Comparison of ENCODE assay signal across 15 cellular contexts in genomic region chr5:56822961-56823360, GRCh38. TPM values are rescaled to one million over a fixed set of nuclear protein-coding genes. Genes with fewer than 3 reads are reported as not detected.
DNase-seq lines count a peak whose midpoint lies in the region; ATAC-seq, FAIRE-seq and TF ChIP-seq lines count a peak whose summit lies in the region.
"Had no signal": no experiment of that assay in that cellular context is flagged by ENCODE, and none has a peak within 500 bp of the region (broad histone marks: within the 10 kb centered on the region; RNA-seq: fewer than 3 reads in every experiment).

No MANE protein-coding gene starts in this region.

- no peak for ATAC-seq in activated naive CD8-positive, alpha-beta T cell treated with anti-CD3 and anti-CD28 coated beads, Interleukin-2, amount 50 U/mL, for 24 hours
- no peak for ATAC-seq in naive thymus-derived CD8-positive, alpha-beta T cell
- ATAC-seq: activated CD4-positive, CD25-positive, alpha-beta regulatory T cell treated with anti-CD3 and anti-CD28 coated beads, Interleukin-2, amount 50 U/mL, for 24 hours had no signal

- CTCF ChIA-PET in activated CD4-positive, alpha-beta memory T cell treated with anti-CD3 and anti-CD28 coated beads for 36 hours (lab: Charles Lee), result interaction anchor here (1.1 to 1.3 kb wide), 2 partner anchors 11 to 16 kb away, joined by 4 read pairs; no protein-coding TSS in a partner anchor
- CTCF ChIA-PET in activated CD4-positive, alpha-beta memory T cell treated with anti-CD3 and anti-CD28 coated beads, Interleukin-2, amount 10 ng/mL, durations not matched to agents 7 days and 5 days (lab: Charles Lee), result interaction anchor here (1.4 kb wide), 1 partner anchor 16 kb away, joined by 3 read pairs; no protein-coding TSS in a partner anchor

- H3K27me3 Mint-ChIP-seq in activated CD4-positive, alpha-beta memory T cell treated with anti-CD3 and anti-CD28 coated beads for 36 hours, result no peaks in the 10 kb centered on the region
- H3K27me3 Mint-ChIP-seq in activated CD4-positive, alpha-beta memory T cell treated with anti-CD3 and anti-CD28 coated beads, Interleukin-2, amount 10 ng/mL, durations not matched to agents 7 days and 5 days, result no peaks in the 10 kb centered on the region
- H3K27me3 Mint-ChIP-seq in activated naive CD8-positive, alpha-beta T cell treated with anti-CD3 and anti-CD28 coated beads, Interleukin-2, amount 50 U/mL, for 24 hours, result no peaks in the 10 kb centered on the region
- H3K27me3 Mint-ChIP-seq in naive thymus-derived CD8-positive, alpha-beta T cell, result no peaks in the 10 kb centered on the region

- no peak for TF ChIP-seq POLR2A in GM12891 (IDR thresholded peaks at IDR 0.05; ENCODE audit: low read depth, low read length)

- intact Hi-C loops in activated CD4-positive, alpha-beta memory T cell treated with anti-CD3 and anti-CD28 coated beads for 36 hours (cut with micrococcal nuclease), result loop anchor here (10.0 kb wide), 1 partner anchor 828 kb away; the partner anchor contains the start of gene IL6ST

- peak overlapping the region; percentile 2 for H3K4me3 Mint-ChIP-seq in activated CD4-positive, alpha-beta memory T cell treated with anti-CD3 and anti-CD28 coated beads for 36 hours
- H3K4me3 Mint-ChIP-seq in activated CD4-positive, alpha-beta memory T cell treated with anti-CD3 and anti-CD28 coated beads, Interleukin-2, amount 10 ng/mL, durations not matched to agents 7 days and 5 days, result no peak overlapping the region
- H3K4me3 Mint-ChIP-seq in activated naive CD8-positive, alpha-beta T cell treated with anti-CD3 and anti-CD28 coated beads, Interleukin-2, amount 50 U/mL, for 24 hours, result no peak overlapping the region
- peak overlapping the region in 8 of 10 donors; percentile 30 to 54 (median 40) for H3K4me3 Mint-ChIP-seq in naive thymus-derived CD8-positive, alpha-beta T cell

- H3K36me3 Mint-ChIP-seq in activated CD4-positive, alpha-beta memory T cell treated with anti-CD3 and anti-CD28 coated beads for 36 hours, result no peaks in the 10 kb centered on the region
- H3K36me3 Mint-ChIP-seq in activated CD4-positive, alpha-beta memory T cell treated with anti-CD3 and anti-CD28 coated beads, Interleukin-2, amount 10 ng/mL, durations not matched to agents 7 days and 5 days (ENCODE audit: low read depth), result peaks cover 49% of the 10 kb centered on the region
- peaks cover 2% of the 10 kb centered on the region for H3K36me3 Mint-ChIP-seq in activated naive CD8-positive, alpha-beta T cell treated with anti-CD3 and anti-CD28 coated beads, Interleukin-2, amount 50 U/mL, for 24 hours (ENCODE audit: low read depth)
- peaks cover 0 to 5% (median 0%) of the 10 kb centered on the region in 3 donors for H3K36me3 Mint-ChIP-seq in naive thymus-derived CD8-positive, alpha-beta T cell

- H3K4me1 Mint-ChIP-seq in activated CD4-positive, alpha-beta memory T cell treated with anti-CD3 and anti-CD28 coated beads for 36 hours (ENCODE audit: low read depth), result peaks cover 81% of the 10 kb centered on the region
- peaks cover 76% of the 10 kb centered on the region for H3K4me1 Mint-ChIP-seq in activated CD4-positive, alpha-beta memory T cell treated with anti-CD3 and anti-CD28 coated beads, Interleukin-2, amount 10 ng/mL, durations not matched to agents 7 days and 5 days
- peaks cover 82% of the 10 kb centered on the region for H3K4me1 Mint-ChIP-seq in activated naive CD8-positive, alpha-beta T cell treated with anti-CD3 and anti-CD28 coated beads, Interleukin-2, amount 50 U/mL, for 24 hours
- H3K4me1 Mint-ChIP-seq in naive thymus-derived CD8-positive, alpha-beta T cell, result peaks cover 46 to 92% (median 78%) of the 10 kb centered on the region in 4 donors

- peak overlapping the region; percentile 39 for H3K27ac Mint-ChIP-seq in activated CD4-positive, alpha-beta memory T cell treated with anti-CD3 and anti-CD28 coated beads for 36 hours
- no peak overlapping the region for H3K27ac Mint-ChIP-seq in activated CD4-positive, alpha-beta memory T cell treated with anti-CD3 and anti-CD28 coated beads, Interleukin-2, amount 10 ng/mL, durations not matched to agents 7 days and 5 days
- peak overlapping the region; percentile 3 for H3K27ac Mint-ChIP-seq in activated naive CD8-positive, alpha-beta T cell treated with anti-CD3 and anti-CD28 coated beads, Interleukin-2, amount 50 U/mL, for 24 hours
- peak overlapping the region in 7 of 10 donors; percentile 1 to 73 (median 52) for H3K27ac Mint-ChIP-seq in naive thymus-derived CD8-positive, alpha-beta T cell

- no peaks in the 10 kb centered on the region for H3K9me3 Mint-ChIP-seq in activated CD4-positive, alpha-beta memory T cell treated with anti-CD3 and anti-CD28 coated beads for 36 hours
- no peaks in the 10 kb centered on the region for H3K9me3 Mint-ChIP-seq in activated CD4-positive, alpha-beta memory T cell treated with anti-CD3 and anti-CD28 coated beads, Interleukin-2, amount 10 ng/mL, durations not matched to agents 7 days and 5 days
- H3K9me3 Mint-ChIP-seq in activated naive CD8-positive, alpha-beta T cell treated with anti-CD3 and anti-CD28 coated beads, Interleukin-2, amount 50 U/mL, for 24 hours, result no peaks in the 10 kb centered on the region
- H3K9me3 Mint-ChIP-seq in naive thymus-derived CD8-positive, alpha-beta T cell, result no peaks in the 10 kb centered on the region

- DNase-seq in activated CD4-positive, alpha-beta memory T cell treated with anti-CD3 and anti-CD28 coated beads for 36 hours, result no peak
- DNase-seq in activated CD4-positive, alpha-beta memory T cell treated with anti-CD3 and anti-CD28 coated beads, Interleukin-2, amount 10 ng/mL, durations not matched to agents 7 days and 5 days, result no peak
- no peak for DNase-seq in GM12891 (ENCODE audit: insufficient read length, low spot score)
- DNase-seq in activated naive CD8-positive, alpha-beta T cell treated with anti-CD3 and anti-CD28 coated beads, Interleukin-2, amount 50 U/mL, for 24 hours, result no peak
- DNase-seq in naive thymus-derived CD8-positive, alpha-beta T cell, result no peak
- DNase-seq in NOMO-1 (lab: John Stamatoyannopoulos, UW; ENCODE audit: unreplicated experiment in 2 of 2), result no peak
- no peak for DNase-seq in NCI-H146 treated with DMSO at 0.1 percent for 48 hours (lab: John Stamatoyannopoulos, UW; ENCODE audit: unreplicated experiment)
- DNase-seq in AML-193 (lab: John Stamatoyannopoulos, UW), result no peak
- DNase-seq: activated gamma-delta T cell treated with Interleukin-2 at 50 U/mL for 16 hours; central memory CD4-positive, alpha-beta T cell; DMS153; heart right ventricle; left ventricle myocardium inferior; MG63 had no signal

- POLR2A ChIA-PET in activated CD4-positive, alpha-beta memory T cell treated with anti-CD3 and anti-CD28 coated beads for 36 hours (lab: Charles Lee), result interaction anchor here (0.5 kb wide), 1 partner anchor 495 kb away, joined by 3 read pairs; no protein-coding TSS in a partner anchor
- POLR2A ChIA-PET in activated CD4-positive, alpha-beta memory T cell treated with anti-CD3 and anti-CD28 coated beads, Interleukin-2, amount 10 ng/mL, durations not matched to agents 7 days and 5 days (lab: Charles Lee), result no interaction called here
- POLR2A ChIA-PET in naive thymus-derived CD8-positive, alpha-beta T cell (lab: Charles Lee), result no interaction called here

- FAIRE-seq in GM12891 (lab: Jason Lieb, UNC), result no peak

TF ChIP-seq in GM12891, 5 proteins besides CTCF, POLR2A, EP300 and RAD21:
- TF ChIP-seq POU2F2 (IDR thresholded peaks at IDR 0.05; ENCODE audit: low read depth, low read length) (no peak), PAX5 (IDR thresholded peaks at IDR 0.05; ENCODE audit: insufficient read depth, low read length, severe bottlenecking) (no peak), SPI1 (IDR thresholded peaks at IDR 0.05; ENCODE audit: low read depth, low read length) (0 out of 2 replicates have a peak, but pooled peaks have one; percentile 7), TAF1 (IDR thresholded peaks at IDR 0.05; ENCODE audit: low read depth, low read length) (no peak), POLR2AphosphoS5 (IDR thresholded peaks at IDR 0.05; ENCODE audit: low read depth, low read length) (no peak)

RNA-seq across cellular contexts. Expression of gene MAP3K1, which starts 7.6 kb away (rescaled TPM):
- total RNA-seq in activated CD4-positive, alpha-beta memory T cell treated with anti-CD3 and anti-CD28 coated beads for 36 hours, result 10 to 100 TPM; 20.5 to 20.6 TPM
- total RNA-seq in activated CD4-positive, alpha-beta memory T cell treated with anti-CD3 and anti-CD28 coated beads, Interleukin-2, amount 10 ng/mL, durations not matched to agents 7 days and 5 days, result 10 to 100 TPM; 47.5 to 49.5 TPM
- polyA plus RNA-seq in GM12891 (2012; ENCODE audit: low read depth, missing spikeins), result 1.7 TPM
- total RNA-seq in naive thymus-derived CD8-positive, alpha-beta T cell, result 10 to 100 TPM; 35.6 to 38.0 TPM
- 10 to 100 TPM; 15.3 to 20.3 (median 19.2) TPM for polyA plus RNA-seq in naive thymus-derived CD8-positive, alpha-beta T cell

Comparison
In these comparisons a context has a peak if more than half of its experiments do, and no peak if none do; other contexts are left out.
1. H3K4me3 Mint-ChIP-seq: peak in activated CD4-positive, alpha-beta memory T cell treated with anti-CD3 and anti-CD28 coated beads for 36 hours (single experiment) and naive thymus-derived CD8-positive, alpha-beta T cell (8 of 10); none in activated CD4-positive, alpha-beta memory T cell treated with anti-CD3 and anti-CD28 coated beads, Interleukin-2, amount 10 ng/mL, durations not matched to agents 7 days and 5 days (single experiment) and activated naive CD8-positive, alpha-beta T cell treated with anti-CD3 and anti-CD28 coated beads, Interleukin-2, amount 50 U/mL, for 24 hours (single experiment).